In the genomic region with DNA sequence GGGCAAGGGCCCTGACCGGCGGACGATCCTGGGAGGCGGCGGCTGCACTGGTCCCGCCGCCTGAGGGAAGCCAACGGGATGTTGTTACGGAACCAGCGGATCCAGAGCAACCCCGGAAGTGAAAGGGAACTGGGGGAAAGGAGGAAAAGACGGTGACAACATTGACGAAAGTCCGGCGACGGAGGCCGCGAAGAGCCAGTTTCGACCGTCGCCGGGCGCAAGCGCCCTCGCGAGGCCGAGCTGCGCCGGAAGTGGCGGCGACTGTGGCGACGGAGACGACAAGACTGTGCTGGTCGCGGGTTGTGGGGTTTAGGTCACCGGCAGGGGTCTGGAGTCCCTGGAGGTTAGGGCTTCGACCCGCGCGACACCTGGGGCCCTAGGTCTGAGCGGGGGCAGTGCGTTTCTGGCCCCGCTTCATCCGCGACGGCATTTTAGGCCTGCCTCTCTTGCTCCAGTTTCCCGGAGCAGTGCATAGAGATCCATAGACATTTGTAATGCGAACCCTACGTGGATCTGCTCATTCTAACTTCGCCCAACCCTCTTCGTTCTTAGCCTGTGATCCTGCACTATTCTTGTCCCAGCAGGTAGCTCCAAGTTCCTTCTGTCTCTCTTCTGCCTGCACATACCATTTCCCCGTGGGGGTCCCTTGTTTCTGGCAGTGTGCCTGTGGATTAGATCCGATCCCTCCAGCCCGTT, we compare ENCODE assay signal across 8 cellular contexts. TPM values are rescaled to one million over a fixed set of nuclear protein-coding genes. Genes with fewer than 3 reads are reported as not detected.
A peak's percentile ranks its signal among the peaks of the same experiment; 100 is the strongest.
DNase-seq lines count a peak whose midpoint lies in the region; ATAC-seq, FAIRE-seq and TF ChIP-seq lines count a peak whose summit lies in the region.

A gene (minus strand): TSS at position 120 of the 696 bp plus-strand sequence. CDS start 138 bp downstream, outside the sequence.

- DNase-seq in GM12891 (ENCODE audit: insufficient read length, low spot score) (peak; percentile 74), NCI-H1417 treated with DMSO at 0.1 percent for 48 hours (lab: John Stamatoyannopoulos, UW) (peak; percentile 65), T-helper 1 cell (peak; percentile 55 to 90 (median 63)), amniotic epithelial cell (ENCODE audit: low read depth) (peak; percentile 88), right atrium auricular region (ENCODE audit: low spot score) (peak; percentile 89), psoas muscle (peak; percentile 89 to 93), urothelium cell line (ENCODE audit: low spot score) (peak; percentile 81)

- peaks cover 0 to 22% of the 10 kb centered on the region in 2 donors for H3K4me1 ChIP-seq in right atrium auricular region
- H3K4me1 ChIP-seq in psoas muscle, result peaks cover 27% of the 10 kb centered on the region

- H3K9me3 ChIP-seq in right atrium auricular region (no peaks in the 10 kb centered on the region), psoas muscle (no peaks in the 10 kb centered on the region)

- FAIRE-seq in GM12891 (lab: Jason Lieb, UNC) (peak; percentile 95), urothelium cell line (lab: Jason Lieb, UNC) (no peak)

- WGBS in psoas muscle, 3 donors, result 0% methylated on average over 51 to 55 of the region's 55 CpGs

- ATAC-seq in HG02798 (IDR thresholded peaks at IDR 0.05; ENCODE audit: poor library complexity, unreplicated experiment) (peak; percentile 95), psoas muscle (peak; percentile 96 to 99 (median 98))

- TF ChIP-seq POLR2A in GM12891 (IDR thresholded peaks at IDR 0.05; ENCODE audit: low read depth, low read length), result peak; percentile 91

- intact Hi-C loops in psoas muscle (cut with DNase I), result loop anchor here (2.0 to 10.0 kb wide), 2 partner anchors 143 to 1373 kb away; a partner anchor contains a TSS

- H3K36me3 ChIP-seq in right atrium auricular region (no peaks in the 10 kb centered on the region), psoas muscle (ENCODE audit: insufficient read depth in 1 of 2, low read depth in 1 of 2) (no peaks in the 10 kb centered on the region)

- H3K27ac ChIP-seq in right atrium auricular region (peak within 1 kb of the TSS; percentile 94 to 96), psoas muscle (peak within 1 kb of the TSS; percentile 99)

- no peaks in the 10 kb centered on the region for H3K27me3 ChIP-seq in right atrium auricular region
- H3K27me3 ChIP-seq in psoas muscle (ENCODE audit: insufficient read depth in 3 of 3, low read length in 2 of 3), result no peaks in the 10 kb centered on the region

- peak within 1 kb of the TSS; percentile 58 to 89 for H3K4me3 ChIP-seq in right atrium auricular region
- H3K4me3 ChIP-seq in psoas muscle, result peak within 1 kb of the TSS; percentile 83

- TF ChIP-seq CTCF in right atrium auricular region (IDR thresholded peaks at IDR 0.05) (peak in 1 of 2 donors; percentile 57), psoas muscle (IDR thresholded peaks at IDR 0.05) (peak; percentile 45)

TF ChIP-seq in GM12891, 5 proteins besides CTCF, POLR2A, EP300 and RAD21:
- peak; percentile 87 for TF ChIP-seq TAF1 (IDR thresholded peaks at IDR 0.05; ENCODE audit: low read depth, low read length)
- TF ChIP-seq SPI1 (IDR thresholded peaks at IDR 0.05; ENCODE audit: low read depth, low read length), result peak; percentile 58
- peak; percentile 92 for TF ChIP-seq POLR2AphosphoS5 (IDR thresholded peaks at IDR 0.05; ENCODE audit: low read depth, low read length)
- peak; percentile 56; the same call in 1 of the 2 replicates for TF ChIP-seq POU2F2 (IDR thresholded peaks at IDR 0.05; ENCODE audit: low read depth, low read length)
- no peak for TF ChIP-seq PAX5 (IDR thresholded peaks at IDR 0.05; ENCODE audit: insufficient read depth, low read length, severe bottlenecking)

RNA-seq across cellular contexts. Expression of the gene that starts here (rescaled TPM):
- polyA plus RNA-seq in GM12891 (2012; ENCODE audit: low read depth, missing spikeins), result 16.0 TPM
- total RNA-seq in right atrium auricular region (10 to 100 TPM; 16.2 to 20.0 TPM), psoas muscle (10 to 100 TPM; 13.7 to 19.3 (median 15.6) TPM)
- polyA plus RNA-seq in psoas muscle, result 10 to 100 TPM in 1 of 3 donors, 1 to 10 TPM in 2; 6.0 to 12.8 (median 7.9) TPM

Comparison
In these comparisons a context has a peak if more than half of its experiments do, and no peak if none do; other contexts are left out.
1. Peak in every context shown above with its lines: DNase-seq, ATAC-seq, H3K4me3 ChIP-seq and H3K27ac ChIP-seq.